Comparison of ENCODE assay signal across 8 cellular contexts in the genomic region with DNA sequence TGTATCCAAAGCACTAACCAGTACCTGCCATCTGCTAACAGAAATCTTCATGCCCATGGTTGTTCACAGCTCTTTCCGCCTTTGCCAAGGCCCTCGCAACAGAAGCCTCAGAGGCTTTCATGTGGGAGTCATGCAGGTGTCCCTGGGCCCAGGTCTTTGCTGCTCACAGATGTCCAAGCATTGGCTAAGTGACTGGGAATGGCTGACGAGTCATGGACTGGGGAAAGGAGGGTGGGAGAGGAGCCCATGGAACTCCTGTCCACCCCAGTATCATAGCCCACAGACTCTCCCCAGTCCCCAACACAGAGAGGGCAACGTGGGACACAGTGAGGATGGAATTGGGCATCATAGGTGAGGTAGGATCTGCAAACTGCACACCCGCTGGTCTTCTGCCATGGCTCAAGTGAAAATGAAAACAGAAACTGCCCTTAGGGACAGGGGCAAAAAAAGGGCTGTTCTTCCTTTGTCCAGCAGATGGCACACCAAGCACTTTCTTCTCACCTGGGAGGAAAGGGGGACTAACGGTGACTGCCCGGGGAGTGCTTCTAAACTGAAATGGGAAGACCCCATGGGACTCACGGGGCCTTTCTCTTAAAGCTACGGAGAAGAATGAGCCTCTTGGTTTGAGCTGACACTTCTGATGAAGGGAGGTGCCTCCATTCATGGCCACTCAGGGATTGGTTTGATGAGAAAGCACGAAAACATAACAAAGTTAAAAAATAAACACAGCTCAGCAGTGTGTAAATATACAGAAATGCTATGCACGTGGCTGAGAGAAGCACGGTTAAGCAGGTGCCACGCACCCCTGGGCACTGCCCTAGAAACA. TPM values are rescaled to one million over a fixed set of nuclear protein-coding genes. Genes with fewer than 3 reads are reported as not detected.
DNase-seq lines count a peak whose midpoint lies in the region; ATAC-seq and TF ChIP-seq lines count a peak whose summit lies in the region.

No MANE protein-coding gene starts in this region.

- peak; percentile 70 to 77 for ATAC-seq in CD4-positive, CD25-positive, alpha-beta regulatory T cell (ENCODE audit: low read depth in 2 of 2)
- peak; percentile 70 for ATAC-seq in GM19025 (IDR thresholded peaks at IDR 0.05; ENCODE audit: low read depth, unreplicated experiment)
- ATAC-seq in HG03103 (IDR thresholded peaks at IDR 0.05; ENCODE audit: low read depth, unreplicated experiment) = peak; percentile 71

- peaks cover 13% of the 10 kb centered on the region for H3K36me3 ChIP-seq in CD4-positive, CD25-positive, alpha-beta regulatory T cell (ENCODE audit: control insufficient read depth, insufficient read depth, low read length)

- peak; percentile 63 for TF ChIP-seq CTCF in mesothelial cell of epicardium (IDR thresholded peaks at IDR 0.05; ENCODE audit: unreplicated experiment)

- peaks cover 36% of the 10 kb centered on the region for H3K4me1 ChIP-seq in CD4-positive, CD25-positive, alpha-beta regulatory T cell (ENCODE audit: control insufficient read depth, insufficient read depth, low read length, poor library complexity, severe bottlenecking)

- H3K36me3 Mint-ChIP-seq in CD4-positive, CD25-positive, alpha-beta regulatory T cell = peaks cover 28% of the 10 kb centered on the region
- H3K36me3 Mint-ChIP-seq in activated CD4-positive, alpha-beta T cell treated with anti-CD3 and anti-CD28 coated beads, Interleukin-2, amount 10 ng/mL, durations not matched to agents 24 days and 14 days (ENCODE audit: low read depth) = no peaks in the 10 kb centered on the region
- no peaks in the 10 kb centered on the region for H3K36me3 Mint-ChIP-seq in mesothelial cell of epicardium

- no peaks in the 10 kb centered on the region for H3K27me3 Mint-ChIP-seq in CD4-positive, CD25-positive, alpha-beta regulatory T cell
- peaks cover 5% of the 10 kb centered on the region for H3K27me3 Mint-ChIP-seq in activated CD4-positive, alpha-beta T cell treated with anti-CD3 and anti-CD28 coated beads, Interleukin-2, amount 10 ng/mL, durations not matched to agents 24 days and 14 days
- peaks cover 24% of the 10 kb centered on the region for H3K27me3 Mint-ChIP-seq in mesothelial cell of epicardium (ENCODE audit: low read depth)

- peak overlapping the region; percentile 56 for H3K27ac ChIP-seq in CD4-positive, CD25-positive, alpha-beta regulatory T cell (ENCODE audit: insufficient read depth, low read length, poor library complexity, severe bottlenecking)

- H3K27ac Mint-ChIP-seq in CD4-positive, CD25-positive, alpha-beta regulatory T cell = peak overlapping the region; percentile 88 to 98 (median 93)
- H3K27ac Mint-ChIP-seq in activated CD4-positive, alpha-beta T cell treated with anti-CD3 and anti-CD28 coated beads, Interleukin-2, amount 10 ng/mL, durations not matched to agents 24 days and 14 days = peak overlapping the region; percentile 5
- H3K27ac Mint-ChIP-seq in mesothelial cell of epicardium = no peak overlapping the region

- peaks cover 14 to 82% (median 53%) of the 10 kb centered on the region in 4 donors for H3K4me1 Mint-ChIP-seq in CD4-positive, CD25-positive, alpha-beta regulatory T cell
- peaks cover 45% of the 10 kb centered on the region for H3K4me1 Mint-ChIP-seq in activated CD4-positive, alpha-beta T cell treated with anti-CD3 and anti-CD28 coated beads, Interleukin-2, amount 10 ng/mL, durations not matched to agents 24 days and 14 days
- peaks cover 10% of the 10 kb centered on the region for H3K4me1 Mint-ChIP-seq in mesothelial cell of epicardium

- peak; percentile 62 to 88 (median 79) for DNase-seq in CD4-positive, CD25-positive, alpha-beta regulatory T cell
- peak; percentile 43 for DNase-seq in NCI-H2227 treated with DMSO at 0.1 percent for 48 hours (lab: John Stamatoyannopoulos, UW)
- peak; percentile 94 for DNase-seq in activated CD4-positive, alpha-beta T cell treated with anti-CD3 and anti-CD28 coated beads, Interleukin-2, amount 10 ng/mL, durations not matched to agents 24 days and 14 days
- DNase-seq in effector CD4-positive, alpha-beta T cell = peak; percentile 61
- peak; percentile 34 to 74 for DNase-seq in mesothelial cell of epicardium (ENCODE audit: low spot score in 2 of 2, unreplicated experiment in 2 of 2)
- peak; percentile 44 to 61 for DNase-seq in stimulated activated CD8-positive, alpha-beta memory T cell treated with anti-CD3 and anti-CD28 coated beads, Interleukin-7, amount 100 ng/mL, for 1 hour (ENCODE audit: low read depth in 2 of 2)

- H3K4me3 Mint-ChIP-seq in CD4-positive, CD25-positive, alpha-beta regulatory T cell = peak overlapping the region; percentile 3 to 83 (median 58)
- H3K4me3 Mint-ChIP-seq in activated CD4-positive, alpha-beta T cell treated with anti-CD3 and anti-CD28 coated beads, Interleukin-2, amount 10 ng/mL, durations not matched to agents 24 days and 14 days = peak overlapping the region; percentile 33
- H3K4me3 Mint-ChIP-seq in mesothelial cell of epicardium = peak overlapping the region; percentile 24

- peak overlapping the region; percentile 58 for H3K4me3 ChIP-seq in CD4-positive, CD25-positive, alpha-beta regulatory T cell (ENCODE audit: low read depth, low read length)

- no peaks in the 10 kb centered on the region for H3K9me3 Mint-ChIP-seq in CD4-positive, CD25-positive, alpha-beta regulatory T cell
- no peaks in the 10 kb centered on the region for H3K9me3 Mint-ChIP-seq in activated CD4-positive, alpha-beta T cell treated with anti-CD3 and anti-CD28 coated beads, Interleukin-2, amount 10 ng/mL, durations not matched to agents 24 days and 14 days
- H3K9me3 Mint-ChIP-seq in mesothelial cell of epicardium = no peaks in the 10 kb centered on the region

- H3K27me3 ChIP-seq in CD4-positive, CD25-positive, alpha-beta regulatory T cell (ENCODE audit: control insufficient read depth, insufficient read depth, low read length) = no peaks in the 10 kb centered on the region

- intact Hi-C loops in activated CD4-positive, alpha-beta T cell treated with anti-CD3 and anti-CD28 coated beads, Interleukin-2, amount 10 ng/mL, durations not matched to agents 24 days and 14 days (cut with micrococcal nuclease) = loop anchor here (1.0 to 5.0 kb wide), 6 partner anchors 11 to 386 kb away; partner anchors contain the start of genes ALG11, ATP7B and DHRS12

- H3K9me3 ChIP-seq in CD4-positive, CD25-positive, alpha-beta regulatory T cell (ENCODE audit: control insufficient read depth in 2 of 2, low read length in 2 of 2) = no peaks in the 10 kb centered on the region

RNA-seq across cellular contexts. Expression of gene DHRS12, which starts 11.1 kb away (rescaled TPM):
- total RNA-seq in CD4-positive, CD25-positive, alpha-beta regulatory T cell = 25.9 TPM
- polyA plus RNA-seq in CD4-positive, CD25-positive, alpha-beta regulatory T cell = 10 to 100 TPM; 31.3 to 42.9 (median 35.4) TPM
- 3.2 and 3.9 TPM in 2 replicates for total RNA-seq in activated CD4-positive, alpha-beta T cell treated with anti-CD3 and anti-CD28 coated beads, Interleukin-2, amount 10 ng/mL, durations not matched to agents 24 days and 14 days
- 14.4 to 17.3 TPM (median 16.0 TPM) in 3 replicates for total RNA-seq in mesothelial cell of epicardium

RNA-seq across cellular contexts. Expression of gene TMEM272, which starts 29.9 kb away (rescaled TPM):
- 3.3 TPM for total RNA-seq in CD4-positive, CD25-positive, alpha-beta regulatory T cell
- polyA plus RNA-seq in CD4-positive, CD25-positive, alpha-beta regulatory T cell = under 1 TPM in 3 of 4 donors, not detected in 1; 0.13 to 0.49 (median 0.16) TPM
- 0.38 and 0.77 TPM in 2 replicates for total RNA-seq in activated CD4-positive, alpha-beta T cell treated with anti-CD3 and anti-CD28 coated beads, Interleukin-2, amount 10 ng/mL, durations not matched to agents 24 days and 14 days
- total RNA-seq in mesothelial cell of epicardium = 2.2 to 2.9 TPM (median 2.9 TPM) in 3 replicates

RNA-seq across cellular contexts. Expression of gene CCDC70, which starts 46.7 kb away (rescaled TPM):
- not detected for total RNA-seq in CD4-positive, CD25-positive, alpha-beta regulatory T cell
- polyA plus RNA-seq in CD4-positive, CD25-positive, alpha-beta regulatory T cell = not detected
- total RNA-seq in activated CD4-positive, alpha-beta T cell treated with anti-CD3 and anti-CD28 coated beads, Interleukin-2, amount 10 ng/mL, durations not matched to agents 24 days and 14 days = not detected in 2 replicates
- total RNA-seq in mesothelial cell of epicardium = not detected in 3 replicates

Comparison
In these comparisons a context has a peak if more than half of its experiments do, and no peak if none do; other contexts are left out.
1. Peak in every context shown above with its lines: DNase-seq, ATAC-seq, H3K4me3 ChIP-seq and H3K27ac ChIP-seq.
2. DNase-seq: peak in every context shown above with its lines; median percentile 94 in activated CD4-positive, alpha-beta T cell treated with anti-CD3 and anti-CD28 coated beads, Interleukin-2, amount 10 ng/mL, durations not matched to agents 24 days and 14 days; 79 in CD4-positive, CD25-positive, alpha-beta regulatory T cell; 61 in effector CD4-positive, alpha-beta T cell; 54 in mesothelial cell of epicardium; 52 in stimulated activated CD8-positive, alpha-beta memory T cell treated with anti-CD3 and anti-CD28 coated beads, Interleukin-7, amount 100 ng/mL, for 1 hour; 43 in NCI-H2227 treated with DMSO at 0.1 percent for 48 hours.